8 cellular contexts compared by ENCODE assay signal in genomic region chr1:155139895-155140629, GRCh38. TPM values are rescaled to one million over a fixed set of nuclear protein-coding genes. Genes with fewer than 3 reads are reported as not detected.
DNase-seq lines count a peak whose midpoint lies in the region; ATAC-seq and TF ChIP-seq lines count a peak whose summit lies in the region.

Gene DPM3 (minus strand): TSS chr1:155140531. CDS start chr1:155140240, 291 bp downstream.

- H3K4me3 ChIP-seq in kidney epithelial cell (ENCODE audit: low read depth, low read length), result peak within 1 kb of the TSS; percentile 84

- ATAC-seq in GM18870 (IDR thresholded peaks at IDR 0.05; ENCODE audit: unreplicated experiment) (peak; percentile 38), HG03196 (IDR thresholded peaks at IDR 0.05; ENCODE audit: unreplicated experiment) (peak; percentile 75)

- no peaks in the 10 kb centered on the region for H3K36me3 ChIP-seq in kidney epithelial cell (ENCODE audit: control insufficient read depth, insufficient read depth, low read length)

- TF ChIP-seq CTCF in kidney epithelial cell (IDR thresholded peaks at IDR 0.05; ENCODE audit: insufficient read depth, low read length, poor library complexity, severe bottlenecking), result no peak

- DNase-seq in A172 (ENCODE audit: low spot score) (peak; percentile 73), NCI-H460 (ENCODE audit: extremely low read depth, low read depth) (peak; percentile 83), cerebellar nuclear complex (lab: John Stamatoyannopoulos, UW) (peak; percentile 34 to 69), kidney epithelial cell (ENCODE audit: low read depth) (no peak)
- DNase-seq in activated CD4-positive, alpha-beta T cell treated with anti-CD3 and anti-CD28 coated beads for 1 hour, result peak; percentile 82
- DNase-seq in stimulated activated CD4-positive, alpha-beta T cell treated with anti-CD3 and anti-CD28 coated beads, Interleukin-15, amount 100 ng/mL, for 48 hours (ENCODE audit: low read depth in 2 of 2), result peak; percentile 77 to 91

- no peaks in the 10 kb centered on the region for H3K27me3 ChIP-seq in kidney epithelial cell (ENCODE audit: control insufficient read depth, insufficient read depth, low read length)

RNA-seq across cellular contexts. Expression of gene DPM3, which starts in this region (rescaled TPM):
- 37.4 and 116 TPM in 2 replicates for total RNA-seq in A172 (2014; rRNA removed; shearing (Covaris generic))
- 49.8 and 50.9 TPM in 2 replicates for total RNA-seq in NCI-H460 (2014; rRNA removed; shearing (Covaris generic))
- polyA plus RNA-seq in NCI-H460 (2014; cell fraction: nucleus; rRNA removed), result 35.9 and 112 TPM in 2 replicates
- 36.4 and 74.9 TPM in 2 replicates for total RNA-seq in kidney epithelial cell
